ENCODE assay signal across 13 cellular contexts in genomic region chr21:41659791-41660560, GRCh38.
DNase-seq lines count a peak whose midpoint lies in the region; ATAC-seq, FAIRE-seq and TF ChIP-seq lines count a peak whose summit lies in the region.
"Had no signal": no experiment of that assay in that cellular context is flagged by ENCODE, and none has a peak within 500 bp of the region (broad histone marks: within the 10 kb centered on the region; RNA-seq: fewer than 3 reads in every experiment).

No MANE protein-coding gene starts in this region.

- no peaks in the 10 kb centered on the region for H3K27me3 ChIP-seq in tibial artery

- no peak for TF ChIP-seq POLR2A in H54 (IDR thresholded peaks at IDR 0.05; ENCODE audit: low read depth, low read length)

- DNase-seq in H54 (ENCODE audit: insufficient read length, low spot score) (peak; percentile 89), kidney (peak; percentile 81), tibial artery (peak; percentile 78 to 96), NCI-H345 treated with DMSO at 0.1 percent for 48 hours (lab: John Stamatoyannopoulos, UW; ENCODE audit: unreplicated experiment) (no peak)
- DNase-seq: DMS53, erythroblast, NCI-H1105, NCI-H524 treated with DMSO at 0.1 percent for 48 hours had no signal

- TF ChIP-seq CTCF in kidney (IDR thresholded peaks at IDR 0.05; ENCODE audit: borderline replicate concordance, extremely low read depth, insufficient read depth), result no peak
- peak; percentile 67 to 75 for TF ChIP-seq CTCF in tibial artery (IDR thresholded peaks at IDR 0.05)

- peaks cover 6 to 7% of the 10 kb centered on the region in 2 donors for H3K4me1 ChIP-seq in kidney (ENCODE audit: control insufficient read depth in 1 of 2, insufficient read depth in 1 of 2, low read depth in 1 of 2, low read length in 2 of 2)
- H3K4me1 ChIP-seq in tibial artery, result peaks cover 5 to 47% (median 24%) of the 10 kb centered on the region in 4 donors

- H3K9ac ChIP-seq in kidney (ENCODE audit: low read length in 2 of 2), result no peak overlapping the region

- no peak for FAIRE-seq in H54 (lab: Jason Lieb, UNC)
- FAIRE-seq in kidney (lab: Jason Lieb, UNC), result no peak
- FAIRE-seq: islet of Langerhans had no signal

- ATAC-seq in SK-N-SH treated with all-trans-retinoic acid at 6 μM for 48 hours (peak; percentile 81), HG03442 (IDR thresholded peaks at IDR 0.05; ENCODE audit: unreplicated experiment) (no peak), HG02759 (IDR thresholded peaks at IDR 0.05; ENCODE audit: unreplicated experiment) (no peak)

- no peaks in the 10 kb centered on the region for H3K9me3 ChIP-seq in kidney (ENCODE audit: control insufficient read depth in 1 of 2, low read length in 2 of 2)
- H3K9me3 ChIP-seq in tibial artery, result no peaks in the 10 kb centered on the region

- H3K4me3 ChIP-seq in kidney (ENCODE audit: low read length in 2 of 2) (no peak overlapping the region), tibial artery (no peak overlapping the region)

- intact Hi-C loops in kidney (cut with DNase I) (no loop called here), tibial artery (cut with DNase I; ENCODE audit: low total_unique reads) (loop anchor here (5.0 kb wide), 1 partner anchor 38 kb away; no protein-coding TSS in a partner anchor)

- H3K27ac ChIP-seq in kidney (ENCODE audit: low read depth in 2 of 2, low read length in 2 of 2) (no peak overlapping the region), tibial artery (peak overlapping the region; percentile 75 to 84)
- H3K27ac ChIP-seq: VCaP had no signal

- no peaks in the 10 kb centered on the region for H3K36me3 ChIP-seq in kidney (ENCODE audit: control insufficient read depth in 1 of 2, insufficient read depth in 2 of 2, low read length in 2 of 2)
- no peaks in the 10 kb centered on the region for H3K36me3 ChIP-seq in tibial artery

TF ChIP-seq in SK-N-SH treated with all-trans-retinoic acid at 6 μM for 48 hours, 23 proteins besides CTCF, POLR2A, EP300 and RAD21:
- TF ChIP-seq PPARA (CRISPR knock-in tag; IDR thresholded peaks at IDR 0.05; ENCODE audit: borderline replicate concordance) (no peak), TCF4 (CRISPR knock-in tag; IDR thresholded peaks at IDR 0.05; ENCODE audit: borderline replicate concordance) (no peak), ZFP3 (CRISPR knock-in tag; IDR thresholded peaks at IDR 0.05) (no peak), SNAI2 (CRISPR knock-in tag; IDR thresholded peaks at IDR 0.05) (no peak), TSHZ2 (CRISPR knock-in tag; IDR thresholded peaks at IDR 0.05) (no peak), ARNTL (CRISPR knock-in tag; IDR thresholded peaks at IDR 0.05; ENCODE audit: borderline replicate concordance, low read depth) (no peak), GLIS3 (CRISPR knock-in tag; IDR thresholded peaks at IDR 0.05) (no peak), ZC3H10 (CRISPR knock-in tag; IDR thresholded peaks at IDR 0.05) (no peak), CSDC2 (CRISPR knock-in tag; IDR thresholded peaks at IDR 0.05) (no peak), BACH2 (CRISPR knock-in tag; IDR thresholded peaks at IDR 0.05; ENCODE audit: borderline replicate concordance) (no peak), ZNF70 (CRISPR knock-in tag; IDR thresholded peaks at IDR 0.05) (no peak), RARB (CRISPR knock-in tag; IDR thresholded peaks at IDR 0.05) (no peak), OSR1 (CRISPR knock-in tag; IDR thresholded peaks at IDR 0.05) (no peak), PATZ1 (CRISPR knock-in tag; IDR thresholded peaks at IDR 0.05; ENCODE audit: borderline replicate concordance) (no peak), CREB5 (CRISPR knock-in tag; IDR thresholded peaks at IDR 0.05; ENCODE audit: low read depth) (no peak), ZNF8 (CRISPR knock-in tag; IDR thresholded peaks at IDR 0.05) (no peak)
TF ChIP-seq in SK-N-SH treated with all-trans-retinoic acid at 6 μM for 48 hours: peak in this region for 0.

Comparison
In these comparisons a context has a peak if more than half of its experiments do, and no peak if none do; other contexts are left out.
1. H3K27ac ChIP-seq: peak in tibial artery (2 of 2); none in kidney (0 of 2).